In genomic region chr20:25695532-25696383, GRCh38 we compare ENCODE assay signal across 8 cellular contexts. TPM values are rescaled to one million over a fixed set of nuclear protein-coding genes. Genes with fewer than 3 reads are reported as not detected.
DNase-seq lines count a peak whose midpoint lies in the region; ATAC-seq, FAIRE-seq and TF ChIP-seq lines count a peak whose summit lies in the region.

No MANE protein-coding gene starts in this region.

- H2AFZ ChIP-seq in mammary epithelial cell (ENCODE audit: low read depth, low read length): peak overlapping the region; percentile 94

- TF ChIP-seq CTCF in mammary epithelial cell (conservative IDR thresholded peaks at IDR 0.05 in 1 of 2, IDR thresholded peaks at IDR 0.05 in 1 of 2; ENCODE audit: extremely low read depth in 1 of 2, insufficient read depth in 1 of 2, low read depth in 1 of 2, low read length in 2 of 2) (no peak), left lung (IDR thresholded peaks at IDR 0.05) (no peak)

- peak overlapping the region; percentile 75 to 92 (median 91) for H3K4me3 ChIP-seq in mammary epithelial cell (replicated peaks in 1 of 3; ENCODE audit: insufficient read depth in 1 of 3, low read depth in 2 of 3, low read length in 3 of 3)
- H3K4me3 ChIP-seq in left lung: peak overlapping the region; percentile 88 to 90
- peak overlapping the region; percentile 78 for H3K4me3 ChIP-seq in thymus (ENCODE audit: low read length)

- intact Hi-C loops in mammary epithelial cell (cut with micrococcal nuclease): loop anchor here (1.0 to 10.0 kb wide), 4 partner anchors 43 to 291 kb away; partner anchors contain the start of genes GINS1, NANP and NINL
- intact Hi-C loops in left lung (cut with DNase I): no loop called here

- WGBS in mammary epithelial cell (ENCODE audit: low coverage, missing lambda C conversion rate): 22% methylated on average over 17 of the region's 31 CpGs
- WGBS in thymus: 15% methylated on average over 31 of the region's 31 CpGs

- DNase-seq in GM04503 (ENCODE audit: low read depth) (peak; percentile 6), mammary epithelial cell (no peak), left lung (no peak), frontal cortex (ENCODE audit: low spot score in 2 of 2) (no peak)

- H3K27ac ChIP-seq in KOPT-K1 (ENCODE audit: low read depth, low read length, poor library complexity, severe bottlenecking) (peak overlapping the region; percentile 81), mammary epithelial cell (ENCODE audit: insufficient read depth, low read depth, low read length) (peak overlapping the region; percentile 79), left lung (peak overlapping the region; percentile 89 to 93), thymus (ENCODE audit: low read depth) (peak overlapping the region; percentile 90)

- no peaks in the 10 kb centered on the region for H3K4me1 ChIP-seq in mammary epithelial cell (ENCODE audit: insufficient read depth, low read length)
- peaks cover 5 to 18% of the 10 kb centered on the region in 2 donors for H3K4me1 ChIP-seq in left lung
- H3K4me1 ChIP-seq in thymus (ENCODE audit: control insufficient read depth, insufficient read depth, low read length): peaks cover 12% of the 10 kb centered on the region

- no peaks in the 10 kb centered on the region for H4K20me1 ChIP-seq in mammary epithelial cell (ENCODE audit: insufficient read depth, low read length)

- H3K9me3 ChIP-seq in KOPT-K1 (ENCODE audit: insufficient read depth, low read length, poor library complexity, severe bottlenecking) (peaks cover 14% of the 10 kb centered on the region), mammary epithelial cell (replicated peaks; ENCODE audit: insufficient read depth, low read length) (peaks cover 2% of the 10 kb centered on the region), left lung (peaks cover 0 to 16% of the 10 kb centered on the region in 2 donors), thymus (ENCODE audit: control insufficient read depth) (no peaks in the 10 kb centered on the region)

- H3K36me3 ChIP-seq in KOPT-K1 (ENCODE audit: insufficient read depth, low read length): peaks cover 18% of the 10 kb centered on the region
- no peaks in the 10 kb centered on the region for H3K36me3 ChIP-seq in mammary epithelial cell (ENCODE audit: insufficient read depth, low read length)
- peaks cover 0 to 5% of the 10 kb centered on the region in 2 donors for H3K36me3 ChIP-seq in left lung
- H3K36me3 ChIP-seq in thymus (ENCODE audit: control insufficient read depth, insufficient read depth): peaks cover 3% of the 10 kb centered on the region

- TSS peak; percentile 11 for BruUV-seq in mammary epithelial cell (replicated peaks; lab: Mats Ljungman, UMichigan)

- peak overlapping the region; percentile 81 for H3K4me2 ChIP-seq in mammary epithelial cell (ENCODE audit: insufficient read depth, low read depth, low read length)

- ATAC-seq in left lung (peak; percentile 21), GM21619 (IDR thresholded peaks at IDR 0.05; ENCODE audit: unreplicated experiment) (no peak), HG03521 (IDR thresholded peaks at IDR 0.05; ENCODE audit: unreplicated experiment) (no peak)

- CTCF ChIA-PET in mammary epithelial cell (lab: Charles Lee; ENCODE audit: low non-redundant PET): no interaction called here

- dilution Hi-C loops in mammary epithelial cell (cut with HindIII; ENCODE audit: low sequenced_read_pairs): no loop called here

- no peaks in the 10 kb centered on the region for H3K27me3 ChIP-seq in mammary epithelial cell (ENCODE audit: insufficient read depth, low read length)
- H3K27me3 ChIP-seq in left lung: no peaks in the 10 kb centered on the region
- H3K27me3 ChIP-seq in thymus (ENCODE audit: control insufficient read depth, insufficient read depth): no peaks in the 10 kb centered on the region

- in situ Hi-C loops in mammary epithelial cell (cut with MboI; ENCODE audit: low sequenced_read_pairs in 2 of 2): loop anchor here (5.0 to 25.0 kb wide), 4 partner anchors 73 to 383 kb away; partner anchors contain the start of gene NANP (in 1 of the 2)

- H3K9ac ChIP-seq in mammary epithelial cell (ENCODE audit: insufficient read depth, low read length): peak overlapping the region; percentile 82

- H3K79me2 ChIP-seq in mammary epithelial cell (ENCODE audit: insufficient read depth, low read length): peaks cover 49% of the 10 kb centered on the region

- FAIRE-seq in frontal cortex (lab: Jason Lieb, UNC): no peak

RNA-seq across cellular contexts. Expression of gene ZNF337, which starts 0.9 kb away (rescaled TPM):
- 10 to 100 TPM; 13.7 to 22.1 TPM for total RNA-seq in mammary epithelial cell
- 9.7 TPM for polyA plus RNA-seq in mammary epithelial cell
- polyA minus RNA-seq in mammary epithelial cell: 19.4 TPM
- total RNA-seq in left lung: 10 to 100 TPM in 1 of 2 donors, 1 to 10 TPM in 1; 9.5 to 12.3 TPM
- polyA plus RNA-seq in thymus: 35.6 TPM
- 24.1 TPM for total RNA-seq in frontal cortex
